In the genomic region with DNA sequence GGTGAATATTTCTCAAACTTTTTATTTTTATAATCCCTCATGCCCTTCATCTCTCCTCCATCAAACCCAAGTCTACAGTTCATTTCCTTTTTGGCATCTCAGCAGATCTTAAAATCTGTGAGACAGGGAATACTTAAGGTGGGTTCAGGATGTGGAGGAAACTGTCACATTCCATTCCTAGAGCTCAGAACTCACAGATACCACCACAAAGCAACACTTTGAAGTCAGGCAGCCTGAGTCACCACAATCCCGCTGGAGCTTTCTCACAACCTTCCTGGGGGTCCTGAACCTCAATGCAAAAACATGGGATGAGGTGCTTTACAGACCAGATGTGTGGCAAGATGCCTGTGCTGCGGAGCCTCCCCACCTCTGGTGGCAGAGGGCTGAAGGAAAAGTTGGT, we compare ENCODE assay signal across 14 cellular contexts.
DNase-seq lines count a peak whose midpoint lies in the region; ATAC-seq and TF ChIP-seq lines count a peak whose summit lies in the region.
"Had no signal": no experiment of that assay in that cellular context is flagged by ENCODE, and none has a peak within 500 bp of the region (broad histone marks: within the 10 kb centered on the region; RNA-seq: fewer than 3 reads in every experiment).

No MANE protein-coding gene starts in this region.

- CTCF ChIA-PET in AG04450 (lab: Charles Lee): no interaction called here

- no peaks in the 10 kb centered on the region for H3K4me1 Mint-ChIP-seq in stimulated activated memory B cell treated with anti-CD40 and anti-IgM and Interleukin-4, amounts not matched to agents 10 μg/mL and 1 μg/mL and 100 μg/mL, for 72 hours
- H3K4me1 Mint-ChIP-seq: naive thymus-derived CD8-positive, alpha-beta T cell had no signal

- DNase-seq in AG04450 (ENCODE audit: low read depth, low spot score) (peak; percentile 64), HT1080 (ENCODE audit: low read depth) (peak; percentile 99), brain pericyte (ENCODE audit: low read depth, low spot score) (peak; percentile 32), kidney epithelial cell (ENCODE audit: low read depth) (peak; percentile 93), HPDE6-E6E7 (ENCODE audit: extremely low spot score) (no peak), GDM1 (lab: John Stamatoyannopoulos, UW) (no peak), NCI-H446 (lab: John Stamatoyannopoulos, UW) (no peak)
- DNase-seq: activated CD4-positive, CD25-positive, alpha-beta regulatory T cell; naive thymus-derived CD8-positive, alpha-beta T cell; NCI-H1092; NCI-H69; stimulated activated CD4-positive, alpha-beta T cell treated with anti-CD3 and anti-CD28 coated beads, Interleukin-12 subunit alpha, Interleukin-12 subunit beta, amount 100 ng/mL, for 4 hours had no signal

- H3K4me3 ChIP-seq in AG04450 (ENCODE audit: low read depth, low read length) (no peak overlapping the region), kidney epithelial cell (ENCODE audit: low read depth, low read length) (no peak overlapping the region)

- H3K4me3 Mint-ChIP-seq in stimulated activated memory B cell treated with anti-CD40 and anti-IgM and Interleukin-4, amounts not matched to agents 10 μg/mL and 1 μg/mL and 100 μg/mL, for 72 hours: no peak overlapping the region
- H3K4me3 Mint-ChIP-seq: naive thymus-derived CD8-positive, alpha-beta T cell had no signal

- no peaks in the 10 kb centered on the region for H3K9me3 ChIP-seq in AG04450 (ENCODE audit: control insufficient read depth, insufficient read depth, low read length)

- no peak overlapping the region for H3K27ac ChIP-seq in AG04450 (ENCODE audit: low read depth, low read length)
- H3K27ac ChIP-seq: epithelial cell of prostate had no signal

- TF ChIP-seq CTCF in AG04450 (IDR thresholded peaks at IDR 0.05; ENCODE audit: low read depth, low read length): no peak
- no peak for TF ChIP-seq CTCF in kidney epithelial cell (IDR thresholded peaks at IDR 0.05; ENCODE audit: insufficient read depth, low read length, poor library complexity, severe bottlenecking)

- no peak overlapping the region for H3K27ac Mint-ChIP-seq in stimulated activated memory B cell treated with anti-CD40 and anti-IgM and Interleukin-4, amounts not matched to agents 10 μg/mL and 1 μg/mL and 100 μg/mL, for 72 hours
- H3K27ac Mint-ChIP-seq: naive thymus-derived CD8-positive, alpha-beta T cell had no signal

- POLR2A ChIA-PET in AG04450 (lab: Yijun Ruan, JAX): no interaction called here

- H3K36me3 Mint-ChIP-seq in stimulated activated memory B cell treated with anti-CD40 and anti-IgM and Interleukin-4, amounts not matched to agents 10 μg/mL and 1 μg/mL and 100 μg/mL, for 72 hours: no peaks in the 10 kb centered on the region
- H3K36me3 Mint-ChIP-seq: naive thymus-derived CD8-positive, alpha-beta T cell had no signal

- H3K9me3 Mint-ChIP-seq in stimulated activated memory B cell treated with anti-CD40 and anti-IgM and Interleukin-4, amounts not matched to agents 10 μg/mL and 1 μg/mL and 100 μg/mL, for 72 hours: no peaks in the 10 kb centered on the region

- H3K27me3 Mint-ChIP-seq in stimulated activated memory B cell treated with anti-CD40 and anti-IgM and Interleukin-4, amounts not matched to agents 10 μg/mL and 1 μg/mL and 100 μg/mL, for 72 hours: no peaks in the 10 kb centered on the region

- no peaks in the 10 kb centered on the region for H3K36me3 ChIP-seq in kidney epithelial cell (ENCODE audit: control insufficient read depth, insufficient read depth, low read length)

- H3K27me3 ChIP-seq in AG04450 (ENCODE audit: control insufficient read depth, insufficient read depth, low read length) (no peaks in the 10 kb centered on the region), kidney epithelial cell (ENCODE audit: control insufficient read depth, insufficient read depth, low read length) (no peaks in the 10 kb centered on the region)

- ATAC-seq in stimulated activated memory B cell treated with anti-CD40 and anti-IgM and Interleukin-4, amounts not matched to agents 10 μg/mL and 1 μg/mL and 100 μg/mL, for 72 hours: no peak
- ATAC-seq: naive thymus-derived CD8-positive, alpha-beta T cell had no signal

Comparison
In these comparisons a context has a peak if more than half of its experiments do, and no peak if none do; other contexts are left out.
1. DNase-seq: peak in AG04450 (single experiment), HT1080 (single experiment), brain pericyte (single experiment) and kidney epithelial cell (single experiment); none in HPDE6-E6E7 (single experiment), GDM1 (single experiment) and NCI-H446 (0 of 2).